Comparison of ENCODE assay signal across 19 cellular contexts in the genomic region with DNA sequence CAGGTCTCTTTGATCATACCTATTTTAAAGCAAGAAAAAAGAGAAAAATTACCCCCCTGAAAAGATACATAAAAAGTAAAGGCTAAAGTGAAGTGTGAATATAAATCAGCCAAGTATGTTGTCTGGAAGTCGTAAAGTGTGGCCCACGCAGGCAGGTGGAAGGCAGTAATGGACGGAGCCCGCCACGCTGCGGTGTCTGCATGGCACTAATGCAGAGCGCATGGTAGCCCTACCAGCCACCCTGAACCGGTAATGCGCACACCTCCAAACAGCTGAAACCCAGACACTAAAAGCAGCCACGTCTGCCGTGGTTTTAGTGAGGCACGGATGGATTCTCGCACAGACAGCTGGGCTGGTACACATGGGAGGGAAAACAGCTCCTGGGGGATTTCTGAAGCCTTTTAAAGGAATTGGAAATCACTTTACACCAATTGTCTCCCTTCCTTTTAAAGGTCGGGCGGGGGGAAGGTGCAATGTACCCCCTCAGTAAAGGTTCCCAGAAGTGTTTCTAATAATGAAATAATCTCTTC.
DNase-seq lines count a peak whose midpoint lies in the region; ATAC-seq and TF ChIP-seq lines count a peak whose summit lies in the region.
"Had no signal": no experiment of that assay in that cellular context is flagged by ENCODE, and none has a peak within 500 bp of the region (broad histone marks: within the 10 kb centered on the region; RNA-seq: fewer than 3 reads in every experiment).

No MANE protein-coding gene starts in this region.

- no peaks in the 10 kb centered on the region for H3K36me3 ChIP-seq in WERI-Rb-1
- H3K36me3 ChIP-seq: BE2C, BLaER1 had no signal

- no peak for TF ChIP-seq CTCF in WERI-Rb-1 (IDR thresholded peaks at IDR 0.05; ENCODE audit: low read depth, low read length)

- no peak overlapping the region for H3K27ac ChIP-seq in WERI-Rb-1
- H3K27ac ChIP-seq: 22Rv1, A549, BLaER1 had no signal

- no peaks in the 10 kb centered on the region for H3K9me3 ChIP-seq in WERI-Rb-1 (ENCODE audit: severe bottlenecking)
- H3K9me3 ChIP-seq: A549, BE2C, BLaER1 had no signal

- no peak overlapping the region for H3K4me3 ChIP-seq in WERI-Rb-1 (ENCODE audit: low read depth, low read length)
- H3K4me3 ChIP-seq: A549, BLaER1 had no signal

- DNase-seq in NCI-H82 (lab: John Stamatoyannopoulos, UW) (peak; percentile 32), NCI-H82 treated with DMSO at 0.1 percent for 48 hours (lab: John Stamatoyannopoulos, UW; ENCODE audit: unreplicated experiment) (no peak), WERI-Rb-1 (peak; percentile 8), left kidney (ENCODE audit: low read depth, low spot score) (peak; percentile 18), retina (peak; percentile 27), AG20443 (ENCODE audit: low spot score) (no peak)
- DNase-seq in stimulated activated naive CD8-positive, alpha-beta T cell treated with anti-CD3 and anti-CD28 coated beads, Interleukin-15, Interleukin-2, amounts not matched to agents 100 U/mL and 50 U/mL, for 24 hours: no peak
- DNase-seq: BE2C; C1 segment of cervical spinal cord; CD4-positive, alpha-beta memory T cell; CD4-positive, CD25-positive, alpha-beta regulatory T cell; CD8-positive, alpha-beta memory T cell; COR-L47; DMS79 treated with DMSO at 0.1 percent for 48 hours; GF-D8 had no signal

- no peak for ATAC-seq in stimulated activated naive CD8-positive, alpha-beta T cell treated with anti-CD3 and anti-CD28 coated beads, Interleukin-15, Interleukin-2, amounts not matched to agents 100 U/mL and 50 U/mL, for 24 hours
- ATAC-seq in GM21447 (IDR thresholded peaks at IDR 0.05; ENCODE audit: unreplicated experiment): no peak
- ATAC-seq: A549 had no signal

- no peaks in the 10 kb centered on the region for H3K27me3 ChIP-seq in WERI-Rb-1 (ENCODE audit: insufficient read depth, low read depth, severe bottlenecking)
- H3K27me3 ChIP-seq: BE2C, BLaER1 had no signal

Comparison
In these comparisons a context has a peak if more than half of its experiments do, and no peak if none do; other contexts are left out.
1. DNase-seq: peak in NCI-H82 (single experiment), WERI-Rb-1 (single experiment), left kidney (single experiment) and retina (single experiment); none in NCI-H82 treated with DMSO at 0.1 percent for 48 hours (single experiment), stimulated activated naive CD8-positive, alpha-beta T cell treated with anti-CD3 and anti-CD28 coated beads, Interleukin-15, Interleukin-2, amounts not matched to agents 100 U/mL and 50 U/mL, for 24 hours (single experiment) and AG20443 (single experiment).